In genomic region chr15:101398247-101398646, GRCh38 we compare ENCODE assay signal across 23 cellular contexts.
A peak's percentile ranks its signal among the peaks of the same experiment; 100 is the strongest.
DNase-seq lines count a peak whose midpoint lies in the region; ATAC-seq and TF ChIP-seq lines count a peak whose summit lies in the region.
"Had no signal": no experiment of that assay in that cellular context is flagged by ENCODE, and none has a peak within 500 bp of the region (broad histone marks: within the 10 kb centered on the region; RNA-seq: fewer than 3 reads in every experiment).

No MANE protein-coding gene starts in this region.

- DNase-seq in DND-41 (no peak), islet precursor cell (peak; percentile 43), type B pancreatic cell (ENCODE audit: extremely low spot score, unreplicated experiment) (peak; percentile 62), MV-4-11 (lab: John Stamatoyannopoulos, UW) (no peak), RWPE1 (ENCODE audit: low spot score) (no peak)
- DNase-seq: BE2C; Caco-2; CD4-positive, alpha-beta memory T cell; DMS153; H7; HFFc6; NCI-H1105; NCI-H1694; NCI-H2081; NCI-H2171; NCI-H345; NCI-H774; NK-92 treated with Interleukin-12 subunit alpha and Interleukin-12 subunit beta, amount 100 ng/mL, for 24 hours; T-cell had no signal

- H3K27me3 Mint-ChIP-seq in type B pancreatic cell = peaks cover 20% of the 10 kb centered on the region

- H3K27me3 ChIP-seq in DND-41 (ENCODE audit: insufficient read depth, low read length, poor library complexity) = no peaks in the 10 kb centered on the region
- H3K27me3 ChIP-seq: BE2C had no signal

- H3K4me1 ChIP-seq in DND-41 (ENCODE audit: insufficient read depth, low read length) = peaks cover 29% of the 10 kb centered on the region
- H3K4me1 ChIP-seq: BE2C, Caco-2 had no signal

- H3K79me2 ChIP-seq in DND-41 (ENCODE audit: insufficient read depth, low read length) = no peaks in the 10 kb centered on the region

- no peak overlapping the region for H3K27ac Mint-ChIP-seq in type B pancreatic cell
- H3K27ac Mint-ChIP-seq: HFFc6 had no signal

- H3K4me3 Mint-ChIP-seq in type B pancreatic cell = no peak overlapping the region
- H3K4me3 Mint-ChIP-seq: CD4-positive, alpha-beta memory T cell; HFFc6 had no signal

- H3K9me3 ChIP-seq in DND-41 (ENCODE audit: insufficient read depth, low read length, severe bottlenecking) = no peaks in the 10 kb centered on the region
- H3K9me3 ChIP-seq: BE2C, Caco-2 had no signal

- H3K4me1 Mint-ChIP-seq in type B pancreatic cell (ENCODE audit: unreplicated experiment) = no peaks in the 10 kb centered on the region

- no peaks in the 10 kb centered on the region for H3K36me3 ChIP-seq in DND-41 (ENCODE audit: insufficient read depth, low read length)
- H3K36me3 ChIP-seq: BE2C had no signal

- H3K27ac ChIP-seq in C4-2B = peak overlapping the region; percentile 33; the same call in 1 of the 2 replicates
- 0 out of 2 replicates have a peak overlapping the region, but pooled peaks have one; percentile 62 for H3K27ac ChIP-seq in DND-41 (ENCODE audit: low read length)
- H3K27ac ChIP-seq in RWPE1 = no peak overlapping the region

- POLR2A ChIA-PET in RWPE1 (lab: Yijun Ruan, JAX; ENCODE audit: low non-redundant PET) = no interaction called here

- no peaks in the 10 kb centered on the region for H3K9me3 Mint-ChIP-seq in type B pancreatic cell
- H3K9me3 Mint-ChIP-seq: HFFc6, T-cell had no signal

- no peak overlapping the region for H2AFZ ChIP-seq in DND-41 (ENCODE audit: low read depth, low read length)

- CTCF ChIA-PET in RWPE1 (lab: Yijun Ruan, JAX) = no interaction called here

- H3K4me3 ChIP-seq in DND-41 (ENCODE audit: low read depth in 1 of 2, low read length in 2 of 2) = no peak overlapping the region

- ATAC-seq in DND-41 (ENCODE audit: insufficient read depth, low read depth) (peak; percentile 13; the same call in 1 of the 3 replicates), HG03442 (IDR thresholded peaks at IDR 0.05; ENCODE audit: unreplicated experiment) (no peak)
- ATAC-seq: Panc1, SK-N-SH treated with all-trans-retinoic acid at 6 μM for 48 hours had no signal

- H3K9ac ChIP-seq in DND-41 (ENCODE audit: low read depth, low read length) = no peak overlapping the region

- TF ChIP-seq CTCF in C4-2B (conservative IDR thresholded peaks at IDR 0.05) (no peak), DND-41 (IDR thresholded peaks at IDR 0.05; ENCODE audit: borderline replicate concordance, extremely low read depth, low read length, poor library complexity, severe bottlenecking) (no peak), type B pancreatic cell (conservative IDR thresholded peaks at IDR 0.05) (no peak), RWPE1 (conservative IDR thresholded peaks at IDR 0.05; ENCODE audit: low read depth) (no peak)

- no peak overlapping the region for H3K4me2 ChIP-seq in DND-41 (ENCODE audit: insufficient read depth, low read length)

- no peaks in the 10 kb centered on the region for H4K20me1 ChIP-seq in DND-41 (ENCODE audit: insufficient read depth, low read length)

- no peaks in the 10 kb centered on the region for H3K36me3 Mint-ChIP-seq in type B pancreatic cell
- H3K36me3 Mint-ChIP-seq: CD4-positive, alpha-beta memory T cell; T-cell had no signal

Comparison
In these comparisons a context has a peak if more than half of its experiments do, and no peak if none do; other contexts are left out.
1. DNase-seq: peak in islet precursor cell (single experiment) and type B pancreatic cell (single experiment); none in DND-41 (single experiment), MV-4-11 (single experiment) and RWPE1 (single experiment).